In the genomic region with DNA sequence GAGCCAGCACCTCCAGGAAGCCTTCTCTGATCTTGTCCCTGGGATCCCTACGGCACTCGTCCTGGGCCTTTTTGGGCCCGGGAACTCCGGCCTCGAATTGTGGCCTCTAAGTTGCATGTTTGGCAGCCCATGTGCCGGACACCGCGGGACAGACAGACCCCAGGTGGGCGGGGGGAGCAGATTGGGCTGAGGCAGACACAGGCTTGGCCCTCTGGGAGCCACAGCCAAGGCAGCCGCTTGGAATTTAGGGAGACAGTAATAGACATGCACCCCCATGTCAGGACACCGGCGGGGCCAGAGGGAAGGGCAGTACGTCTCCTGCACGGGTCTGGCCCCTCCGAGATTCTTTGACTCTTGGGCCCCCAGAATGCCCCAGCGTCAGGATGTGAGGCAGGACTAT, we compare ENCODE assay signal across 1 cellular context.
TF ChIP-seq lines count a peak whose summit lies in the region.

No MANE protein-coding gene starts in this region.

TF ChIP-seq in GM23338, 12 proteins besides CTCF, POLR2A, EP300 and RAD21:
- TF ChIP-seq EZH2phosphoT487 (IDR thresholded peaks at IDR 0.05; ENCODE audit: unreplicated experiment) (no peak), CREB1 (CRISPR knock-in tag; IDR thresholded peaks at IDR 0.05; ENCODE audit: low read depth) (no peak), ZNF331 (CRISPR knock-in tag; IDR thresholded peaks at IDR 0.05; ENCODE audit: low read depth) (no peak), STAT1 (IDR thresholded peaks at IDR 0.05; ENCODE audit: unreplicated experiment) (no peak), POLR2AphosphoS5 (IDR thresholded peaks at IDR 0.05; ENCODE audit: low read depth) (no peak), EZH2 (IDR thresholded peaks at IDR 0.05; ENCODE audit: low read depth, unreplicated experiment) (no peak), ZNF114 (CRISPR knock-in tag; IDR thresholded peaks at IDR 0.05) (no peak), JUNB (IDR thresholded peaks at IDR 0.05; ENCODE audit: unreplicated experiment) (no peak), NANOG (IDR thresholded peaks at IDR 0.05; ENCODE audit: borderline replicate concordance) (no peak)
- TF ChIP-seq, protein P1, sequence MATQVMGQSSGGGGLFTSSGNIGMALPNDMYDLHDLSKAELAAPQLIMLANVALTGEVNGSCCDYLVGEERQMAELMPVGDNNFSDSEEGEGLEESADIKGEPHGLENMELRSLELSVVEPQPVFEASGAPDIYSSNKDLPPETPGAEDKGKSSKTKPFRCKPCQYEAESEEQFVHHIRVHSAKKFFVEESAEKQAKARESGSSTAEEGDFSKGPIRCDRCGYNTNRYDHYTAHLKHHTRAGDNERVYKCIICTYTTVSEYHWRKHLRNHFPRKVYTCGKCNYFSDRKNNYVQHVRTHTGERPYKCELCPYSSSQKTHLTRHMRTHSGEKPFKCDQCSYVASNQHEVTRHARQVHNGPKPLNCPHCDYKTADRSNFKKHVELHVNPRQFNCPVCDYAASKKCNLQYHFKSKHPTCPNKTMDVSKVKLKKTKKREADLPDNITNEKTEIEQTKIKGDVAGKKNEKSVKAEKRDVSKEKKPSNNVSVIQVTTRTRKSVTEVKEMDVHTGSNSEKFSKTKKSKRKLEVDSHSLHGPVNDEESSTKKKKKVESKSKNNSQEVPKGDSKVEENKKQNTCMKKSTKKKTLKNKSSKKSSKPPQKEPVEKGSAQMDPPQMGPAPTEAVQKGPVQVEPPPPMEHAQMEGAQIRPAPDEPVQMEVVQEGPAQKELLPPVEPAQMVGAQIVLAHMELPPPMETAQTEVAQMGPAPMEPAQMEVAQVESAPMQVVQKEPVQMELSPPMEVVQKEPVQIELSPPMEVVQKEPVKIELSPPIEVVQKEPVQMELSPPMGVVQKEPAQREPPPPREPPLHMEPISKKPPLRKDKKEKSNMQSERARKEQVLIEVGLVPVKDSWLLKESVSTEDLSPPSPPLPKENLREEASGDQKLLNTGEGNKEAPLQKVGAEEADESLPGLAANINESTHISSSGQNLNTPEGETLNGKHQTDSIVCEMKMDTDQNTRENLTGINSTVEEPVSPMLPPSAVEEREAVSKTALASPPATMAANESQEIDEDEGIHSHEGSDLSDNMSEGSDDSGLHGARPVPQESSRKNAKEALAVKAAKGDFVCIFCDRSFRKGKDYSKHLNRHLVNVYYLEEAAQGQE (IDR thresholded peaks at IDR 0.05; ENCODE audit: unreplicated experiment): no peak
- TF ChIP-seq, protein P2, sequence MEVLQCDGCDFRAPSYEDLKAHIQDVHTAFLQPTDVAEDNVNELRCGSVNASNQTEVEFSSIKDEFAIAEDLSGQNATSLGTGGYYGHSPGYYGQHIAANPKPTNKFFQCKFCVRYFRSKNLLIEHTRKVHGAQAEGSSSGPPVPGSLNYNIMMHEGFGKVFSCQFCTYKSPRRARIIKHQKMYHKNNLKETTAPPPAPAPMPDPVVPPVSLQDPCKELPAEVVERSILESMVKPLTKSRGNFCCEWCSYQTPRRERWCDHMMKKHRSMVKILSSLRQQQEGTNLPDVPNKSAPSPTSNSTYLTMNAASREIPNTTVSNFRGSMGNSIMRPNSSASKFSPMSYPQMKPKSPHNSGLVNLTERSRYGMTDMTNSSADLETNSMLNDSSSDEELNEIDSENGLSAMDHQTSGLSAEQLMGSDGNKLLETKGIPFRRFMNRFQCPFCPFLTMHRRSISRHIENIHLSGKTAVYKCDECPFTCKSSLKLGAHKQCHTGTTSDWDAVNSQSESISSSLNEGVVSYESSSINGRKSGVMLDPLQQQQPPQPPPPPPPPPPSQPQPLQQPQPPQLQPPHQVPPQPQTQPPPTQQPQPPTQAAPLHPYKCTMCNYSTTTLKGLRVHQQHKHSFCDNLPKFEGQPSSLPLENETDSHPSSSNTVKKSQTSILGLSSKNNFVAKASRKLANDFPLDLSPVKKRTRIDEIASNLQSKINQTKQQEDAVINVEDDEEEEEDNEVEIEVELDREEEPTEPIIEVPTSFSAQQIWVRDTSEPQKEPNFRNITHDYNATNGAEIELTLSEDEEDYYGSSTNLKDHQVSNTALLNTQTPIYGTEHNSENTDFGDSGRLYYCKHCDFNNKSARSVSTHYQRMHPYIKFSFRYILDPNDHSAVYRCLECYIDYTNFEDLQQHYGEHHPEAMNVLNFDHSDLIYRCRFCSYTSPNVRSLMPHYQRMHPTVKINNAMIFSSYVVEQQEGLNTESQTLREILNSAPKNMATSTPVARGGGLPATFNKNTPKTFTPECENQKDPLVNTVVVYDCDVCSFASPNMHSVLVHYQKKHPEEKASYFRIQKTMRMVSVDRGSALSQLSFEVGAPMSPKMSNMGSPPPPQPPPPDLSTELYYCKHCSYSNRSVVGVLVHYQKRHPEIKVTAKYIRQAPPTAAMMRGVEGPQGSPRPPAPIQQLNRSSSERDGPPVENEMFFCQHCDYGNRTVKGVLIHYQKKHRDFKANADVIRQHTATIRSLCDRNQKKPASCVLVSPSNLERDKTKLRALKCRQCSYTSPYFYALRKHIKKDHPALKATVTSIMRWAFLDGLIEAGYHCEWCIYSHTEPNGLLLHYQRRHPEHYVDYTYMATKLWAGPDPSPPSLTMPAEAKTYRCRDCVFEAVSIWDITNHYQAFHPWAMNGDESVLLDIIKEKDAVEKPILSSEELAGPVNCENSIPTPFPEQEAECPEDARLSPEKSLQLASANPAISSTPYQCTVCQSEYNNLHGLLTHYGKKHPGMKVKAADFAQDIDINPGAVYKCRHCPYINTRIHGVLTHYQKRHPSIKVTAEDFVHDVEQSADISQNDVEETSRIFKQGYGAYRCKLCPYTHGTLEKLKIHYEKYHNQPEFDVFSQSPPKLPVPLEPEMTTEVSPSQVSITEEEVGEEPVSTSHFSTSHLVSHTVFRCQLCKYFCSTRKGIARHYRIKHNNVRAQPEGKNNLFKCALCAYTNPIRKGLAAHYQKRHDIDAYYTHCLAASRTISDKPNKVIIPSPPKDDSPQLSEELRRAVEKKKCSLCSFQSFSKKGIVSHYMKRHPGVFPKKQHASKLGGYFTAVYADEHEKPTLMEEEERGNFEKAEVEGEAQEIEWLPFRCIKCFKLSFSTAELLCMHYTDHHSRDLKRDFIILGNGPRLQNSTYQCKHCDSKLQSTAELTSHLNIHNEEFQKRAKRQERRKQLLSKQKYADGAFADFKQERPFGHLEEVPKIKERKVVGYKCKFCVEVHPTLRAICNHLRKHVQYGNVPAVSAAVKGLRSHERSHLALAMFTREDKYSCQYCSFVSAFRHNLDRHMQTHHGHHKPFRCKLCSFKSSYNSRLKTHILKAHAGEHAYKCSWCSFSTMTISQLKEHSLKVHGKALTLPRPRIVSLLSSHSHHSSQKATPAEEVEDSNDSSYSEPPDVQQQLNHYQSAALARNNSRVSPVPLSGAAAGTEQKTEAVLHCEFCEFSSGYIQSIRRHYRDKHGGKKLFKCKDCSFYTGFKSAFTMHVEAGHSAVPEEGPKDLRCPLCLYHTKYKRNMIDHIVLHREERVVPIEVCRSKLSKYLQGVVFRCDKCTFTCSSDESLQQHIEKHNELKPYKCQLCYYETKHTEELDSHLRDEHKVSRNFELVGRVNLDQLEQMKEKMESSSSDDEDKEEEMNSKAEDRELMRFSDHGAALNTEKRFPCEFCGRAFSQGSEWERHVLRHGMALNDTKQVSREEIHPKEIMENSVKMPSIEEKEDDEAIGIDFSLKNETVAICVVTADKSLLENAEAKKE (CRISPR knock-in tag; IDR thresholded peaks at IDR 0.05): no peak
- TF ChIP-seq, protein P3, sequence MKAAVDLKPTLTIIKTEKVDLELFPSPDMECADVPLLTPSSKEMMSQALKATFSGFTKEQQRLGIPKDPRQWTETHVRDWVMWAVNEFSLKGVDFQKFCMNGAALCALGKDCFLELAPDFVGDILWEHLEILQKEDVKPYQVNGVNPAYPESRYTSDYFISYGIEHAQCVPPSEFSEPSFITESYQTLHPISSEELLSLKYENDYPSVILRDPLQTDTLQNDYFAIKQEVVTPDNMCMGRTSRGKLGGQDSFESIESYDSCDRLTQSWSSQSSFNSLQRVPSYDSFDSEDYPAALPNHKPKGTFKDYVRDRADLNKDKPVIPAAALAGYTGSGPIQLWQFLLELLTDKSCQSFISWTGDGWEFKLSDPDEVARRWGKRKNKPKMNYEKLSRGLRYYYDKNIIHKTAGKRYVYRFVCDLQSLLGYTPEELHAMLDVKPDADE (IDR thresholded peaks at IDR 0.05): no peak
